In the genomic region with DNA sequence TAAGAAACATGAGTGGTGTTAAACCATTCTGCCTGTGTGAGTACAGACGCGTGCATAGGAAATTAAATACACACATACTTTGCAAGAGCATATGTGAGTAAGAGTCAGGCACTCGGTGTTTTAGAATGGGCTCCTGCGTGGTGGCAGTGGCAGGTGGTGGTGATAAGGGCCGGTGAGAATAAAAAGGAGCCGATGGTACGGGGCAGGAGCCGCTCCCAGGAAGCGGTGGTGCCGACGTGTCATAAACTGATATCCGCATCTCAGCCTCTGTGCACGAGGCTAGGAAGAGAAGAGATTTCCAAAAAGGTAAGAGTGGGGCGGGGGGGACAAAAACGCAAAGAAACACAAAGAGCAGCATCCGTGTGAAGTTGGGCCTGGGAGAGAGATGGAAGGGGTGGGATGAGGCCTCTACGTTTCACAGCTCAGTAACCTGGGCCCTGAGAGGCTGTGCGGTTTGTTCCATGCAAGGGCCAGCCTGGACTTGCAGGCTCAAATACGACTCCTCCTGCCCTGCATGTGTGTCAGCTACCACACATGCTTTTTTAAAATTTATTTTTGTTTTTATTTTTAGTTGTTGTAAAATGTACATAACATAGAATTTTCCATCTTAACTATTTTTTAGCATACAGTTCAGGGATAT, we compare ENCODE assay signal across 19 cellular contexts.
A peak's percentile ranks its signal among the peaks of the same experiment; 100 is the strongest.
DNase-seq lines count a peak whose midpoint lies in the region; ATAC-seq, FAIRE-seq and TF ChIP-seq lines count a peak whose summit lies in the region.
"Had no signal": no experiment of that assay in that cellular context is flagged by ENCODE, and none has a peak within 500 bp of the region (broad histone marks: within the 10 kb centered on the region; RNA-seq: fewer than 3 reads in every experiment).

No MANE protein-coding gene starts in this region.

- TF ChIP-seq CTCF in epithelial cell of esophagus (IDR thresholded peaks at IDR 0.05; ENCODE audit: insufficient read depth, low read depth, low read length, missing control alignments) = no peak

- ATAC-seq in sciatic nerve (no peak), HG03139 (IDR thresholded peaks at IDR 0.05; ENCODE audit: unreplicated experiment) (no peak)

- H3K4me3 ChIP-seq in epithelial cell of esophagus (ENCODE audit: low read length) = no peak overlapping the region
- H3K4me3 ChIP-seq: cardiac muscle cell, tibial nerve had no signal

- intact Hi-C loops in sciatic nerve (cut with DNase I) = no loop called here

- peak; percentile 65 for DNase-seq in NCI-H1092 (lab: John Stamatoyannopoulos, UW)
- peak; percentile 26 for DNase-seq in NCI-H69 (lab: John Stamatoyannopoulos, UW)
- peak; percentile 47 for DNase-seq in epithelial cell of esophagus (ENCODE audit: low read depth)
- DNase-seq in sciatic nerve (ENCODE audit: low spot score) = peak; percentile 34
- no peak for DNase-seq in frontal cortex (ENCODE audit: low spot score in 2 of 2)
- no peak for DNase-seq in NCI-H2196 treated with DMSO at 0.1 percent for 48 hours (lab: John Stamatoyannopoulos, UW; ENCODE audit: unreplicated experiment)
- DNase-seq in HUDEP-2 (lab: John Stamatoyannopoulos, UW; ENCODE audit: unreplicated experiment in 76 of 76) = no peak
- DNase-seq: activated CD4-positive, alpha-beta T cell treated with anti-CD3 and anti-CD28 coated beads for 4 hours; activated naive CD4-positive, alpha-beta T cell treated with anti-CD3 and anti-CD28 coated beads, Interleukin-2, amount 10 ng/mL, durations not matched to agents 7 days and 5 days; EL; Kasumi-1; NCI-H187 treated with DMSO at 0.1 percent for 48 hours; NCI-H524; occipital lobe had no signal

- no peak for FAIRE-seq in frontal cortex (lab: Jason Lieb, UNC)
- FAIRE-seq: endometrium, H1 had no signal

Comparison
In these comparisons a context has a peak if more than half of its experiments do, and no peak if none do; other contexts are left out.
1. DNase-seq: peak in NCI-H1092 (single experiment), NCI-H69 (single experiment), epithelial cell of esophagus (single experiment) and sciatic nerve (single experiment); none in frontal cortex (0 of 2), NCI-H2196 treated with DMSO at 0.1 percent for 48 hours (single experiment) and HUDEP-2 (0 of 76).